ENCODE assay signal across 8 cellular contexts in the genomic region with DNA sequence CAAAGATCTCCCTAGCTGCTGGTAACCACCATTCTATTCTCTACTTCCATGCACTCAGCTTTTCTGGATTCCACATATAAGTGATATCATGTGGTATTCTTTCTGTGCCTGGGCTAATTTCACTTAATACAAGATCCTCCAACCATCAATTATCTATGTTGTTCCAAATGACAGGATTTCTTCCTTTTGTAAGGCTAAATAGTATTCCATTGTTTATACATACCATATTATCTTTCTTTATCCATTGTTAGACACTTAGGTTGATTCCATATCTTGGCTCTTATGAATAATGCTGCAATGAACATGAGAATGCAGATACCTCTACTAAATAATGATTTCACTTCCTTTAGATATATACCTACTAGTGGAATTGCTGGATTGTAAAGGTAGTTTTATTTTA.
"Had no signal": no experiment of that assay in that cellular context is flagged by ENCODE, and none has a peak within 500 bp of the region (broad histone marks: within the 10 kb centered on the region; RNA-seq: fewer than 3 reads in every experiment).

No MANE protein-coding gene starts in this region.

- FAIRE-seq: G401.6, GM12878, GM12891, GM12892, GM18507, GM19239 had no signal

- ATAC-seq: GM12878 had no signal

- DNase-seq: GDM1, GF-D8 had no signal

- H3K4me3 ChIP-seq: GM12878 had no signal
